In genomic region chr4:13522282-13523104, GRCh38 we compare ENCODE assay signal across 12 cellular contexts. TPM values are rescaled to one million over a fixed set of nuclear protein-coding genes. Genes with fewer than 3 reads are reported as not detected.
DNase-seq lines count a peak whose midpoint lies in the region; ATAC-seq, FAIRE-seq and TF ChIP-seq lines count a peak whose summit lies in the region.
"Had no signal": no experiment of that assay in that cellular context is flagged by ENCODE, and none has a peak within 500 bp of the region (broad histone marks: within the 10 kb centered on the region; RNA-seq: fewer than 3 reads in every experiment).

No MANE protein-coding gene starts in this region.

- no peaks in the 10 kb centered on the region for H4K20me1 ChIP-seq in mammary epithelial cell (ENCODE audit: insufficient read depth, low read length)
- no peaks in the 10 kb centered on the region for H4K20me1 ChIP-seq in HepG2 (ENCODE audit: insufficient read depth, low read length)
- H4K20me1 ChIP-seq in PC-3 (ENCODE audit: low read length), result no peaks in the 10 kb centered on the region

- TF ChIP-seq POLR2A in breast epithelium (IDR thresholded peaks at IDR 0.05), result no peak
- no peak for TF ChIP-seq POLR2A in HepG2 (IDR thresholded peaks at IDR 0.05; ENCODE audit: insufficient read depth in 1 of 2, low read depth in 2 of 2, low read length in 2 of 2)

- CTCF ChIA-PET in mammary epithelial cell (lab: Charles Lee; ENCODE audit: low non-redundant PET) (no interaction called here), HepG2 (lab: Yijun Ruan, JAX; ENCODE audit: low intra/inter-chr PET ratio, low total read pairs) (no interaction called here), PC-3 (lab: Charles Lee) (no interaction called here)

- DNase-seq in mammary epithelial cell (no peak), breast epithelium (ENCODE audit: low spot score in 2 of 2) (no peak), HepG2 (ENCODE audit: low spot score) (no peak), small intestine (no peak), PC-3 (no peak)
- DNase-seq in activated naive CD4-positive, alpha-beta T cell (lab: John Stamatoyannopoulos, UW), result no peak
- DNase-seq: AML-193, cerebellar nuclear complex, NCI-H1105 had no signal

- H3F3A ChIP-seq in PC-3 (ENCODE audit: low read length, unreplicated experiment), result no peaks in the 10 kb centered on the region

- H2AFZ ChIP-seq in mammary epithelial cell (ENCODE audit: low read depth, low read length) (peak overlapping the region; percentile 42), HepG2 (ENCODE audit: low read length) (no peak overlapping the region), PC-3 (ENCODE audit: low read length) (no peak overlapping the region)

- WGBS in mammary epithelial cell (ENCODE audit: low coverage, missing lambda C conversion rate), result 15% methylated on average over 17 of the region's 49 CpGs
- WGBS in HepG2 (ENCODE audit: low lambda C conversion rate), result 13% methylated on average over 9 of the region's 49 CpGs
- WGBS in small intestine, 3 donors, result 4 to 6% (median 5%) methylated on average over 46 to 49 of the region's 49 CpGs

- no peak overlapping the region for H3K27ac Mint-ChIP-seq in activated T-helper 17 cell treated with anti-CD3 and anti-CD28 coated beads, Interleukin-2, amount 50 U/mL, for 72 hours

- H3K79me2 ChIP-seq in mammary epithelial cell (ENCODE audit: insufficient read depth, low read length) (no peaks in the 10 kb centered on the region), HepG2 (ENCODE audit: insufficient read depth, low read length) (no peaks in the 10 kb centered on the region), PC-3 (ENCODE audit: low read length) (no peaks in the 10 kb centered on the region)

- H3K4me3 ChIP-seq in mammary epithelial cell (replicated peaks in 1 of 3; ENCODE audit: insufficient read depth in 1 of 3, low read depth in 2 of 3, low read length in 3 of 3) (no peak overlapping the region), breast epithelium (peak overlapping the region in 1 of 3 donors; percentile 25), HepG2 (replicated peaks in 1 of 3; ENCODE audit: insufficient read depth in 1 of 3, low read depth in 2 of 3, low read length in 3 of 3) (peak overlapping the region; percentile 13 to 50 (median 33); a peak in 5 of 6 replicates), small intestine (ENCODE audit: low read depth in 1 of 2, low read length in 2 of 2) (no peak overlapping the region), PC-3 (ENCODE audit: low read length) (no peak overlapping the region)
- H3K4me3 ChIP-seq: lung had no signal

- TF ChIP-seq RAD21 in HepG2 (CRISPR knock-in tag; IDR thresholded peaks at IDR 0.05), result no peak

- H3K4me2 ChIP-seq in mammary epithelial cell (ENCODE audit: insufficient read depth, low read depth, low read length), result peak overlapping the region; percentile 49
- peak overlapping the region; percentile 55 for H3K4me2 ChIP-seq in HepG2 (ENCODE audit: low read depth, low read length)
- H3K4me2 ChIP-seq in PC-3 (ENCODE audit: low read length), result no peak overlapping the region

- BruUV-seq in mammary epithelial cell (replicated peaks; lab: Mats Ljungman, UMichigan) (no TSS peak), HepG2 (replicated peaks; lab: Mats Ljungman, UMichigan) (no TSS peak), PC-3 (replicated peaks; lab: Mats Ljungman, UMichigan) (no TSS peak)

- TF ChIP-seq CTCF in mammary epithelial cell (conservative IDR thresholded peaks at IDR 0.05 in 1 of 2, IDR thresholded peaks at IDR 0.05 in 1 of 2; ENCODE audit: extremely low read depth in 1 of 2, insufficient read depth in 1 of 2, low read depth in 1 of 2, low read length in 2 of 2), result no peak
- TF ChIP-seq CTCF in breast epithelium (IDR thresholded peaks at IDR 0.05), result no peak
- TF ChIP-seq CTCF in HepG2 (CRISPR knock-in tag; IDR thresholded peaks at IDR 0.05), result no peak
- no peak for TF ChIP-seq CTCF in PC-3 (conservative IDR thresholded peaks at IDR 0.05; ENCODE audit: low read depth, low read length)

- H3K36me3 ChIP-seq in mammary epithelial cell (ENCODE audit: insufficient read depth, low read length) (no peaks in the 10 kb centered on the region), breast epithelium (no peaks in the 10 kb centered on the region), HepG2 (replicated peaks in 1 of 2; ENCODE audit: control insufficient read depth in 1 of 2, insufficient read depth in 2 of 2, low read length in 2 of 2) (no peaks in the 10 kb centered on the region), small intestine (ENCODE audit: control insufficient read depth in 2 of 2, insufficient read depth in 2 of 2, low read length in 2 of 2) (no peaks in the 10 kb centered on the region), PC-3 (ENCODE audit: low read depth, low read length) (no peaks in the 10 kb centered on the region)

- H3K9me3 ChIP-seq in mammary epithelial cell (replicated peaks; ENCODE audit: insufficient read depth, low read length) (peaks cover 9% of the 10 kb centered on the region), breast epithelium (peaks cover 15 to 18% of the 10 kb centered on the region in 2 donors), HepG2 (ENCODE audit: low read length) (no peaks in the 10 kb centered on the region), small intestine (ENCODE audit: control insufficient read depth, low read depth) (no peaks in the 10 kb centered on the region), PC-3 (ENCODE audit: low read length) (no peaks in the 10 kb centered on the region)

- ATAC-seq in activated T-helper 17 cell treated with anti-CD3 and anti-CD28 coated beads, Interleukin-2, amount 50 U/mL, for 72 hours (replicated peaks), result peak; percentile 7
- ATAC-seq in HepG2 (peak; percentile 73), PC-3 (no peak), HG03045 (IDR thresholded peaks at IDR 0.05; ENCODE audit: unreplicated experiment) (no peak)

- H3K36me3 Mint-ChIP-seq in activated T-helper 17 cell treated with anti-CD3 and anti-CD28 coated beads, Interleukin-2, amount 50 U/mL, for 72 hours (ENCODE audit: low read depth), result no peaks in the 10 kb centered on the region

- intact Hi-C loops in mammary epithelial cell (cut with micrococcal nuclease), result no loop called here
- intact Hi-C loops in breast epithelium (cut with DNase I; ENCODE audit: low total_unique reads), result no loop called here
- intact Hi-C loops in HepG2 (cut with micrococcal nuclease; ENCODE audit: unreplicated experiment), result no loop called here
- intact Hi-C loops in PC-3 (cut with micrococcal nuclease), result no loop called here

- peak overlapping the region; percentile 22 for H3K4me3 Mint-ChIP-seq in activated T-helper 17 cell treated with anti-CD3 and anti-CD28 coated beads, Interleukin-2, amount 50 U/mL, for 72 hours

- TF ChIP-seq EP300 in HepG2 (IDR thresholded peaks at IDR 0.05; ENCODE audit: low read depth in 2 of 2, low read length in 2 of 2) (no peak), HepG2 (CRISPR knock-in tag; IDR thresholded peaks at IDR 0.05; ENCODE audit: borderline replicate concordance) (no peak)

- no peak for FAIRE-seq in HepG2 (lab: Jason Lieb, UNC)
- FAIRE-seq in small intestine (lab: Jason Lieb, UNC), result no peak

- H3K27me3 ChIP-seq in mammary epithelial cell (ENCODE audit: insufficient read depth, low read length) (peaks cover 31% of the 10 kb centered on the region), breast epithelium (peaks cover 3 to 64% of the 10 kb centered on the region in 2 donors), HepG2 (ENCODE audit: control insufficient read depth in 1 of 2, insufficient read depth in 2 of 2, low read length in 2 of 2) (peaks cover 9 to 56% of the 10 kb centered on the region in 2 experiments; a peak in 4 of 5 replicates), small intestine (ENCODE audit: control insufficient read depth in 2 of 2, insufficient read depth in 2 of 2, low read length in 2 of 2) (peaks cover 4 to 53% of the 10 kb centered on the region in 2 donors), PC-3 (ENCODE audit: low read length) (peaks cover 53% of the 10 kb centered on the region)

- in situ Hi-C loops in mammary epithelial cell (cut with MboI; ENCODE audit: low sequenced_read_pairs in 2 of 2), result no loop called here
- in situ Hi-C loops in HepG2 (cut with HindIII; ENCODE audit: extremely low pct_ligation_motif_present, low pct_unique_long_range_greater_than_20kb), result no loop called here

- H3K9ac ChIP-seq in mammary epithelial cell (ENCODE audit: insufficient read depth, low read length), result no peak overlapping the region
- no peak overlapping the region for H3K9ac ChIP-seq in HepG2 (ENCODE audit: insufficient read depth, low read depth, low read length)
- no peak overlapping the region for H3K9ac ChIP-seq in PC-3 (ENCODE audit: low read length)

- POLR2A ChIA-PET in HepG2 (lab: Yijun Ruan, JAX) (no interaction called here), PC-3 (lab: Charles Lee; ENCODE audit: unreplicated experiment) (no interaction called here)

- no peak overlapping the region for H3K27ac ChIP-seq in mammary epithelial cell (ENCODE audit: insufficient read depth, low read depth, low read length)
- H3K27ac ChIP-seq in breast epithelium, result no peak overlapping the region
- no peak overlapping the region for H3K27ac ChIP-seq in HepG2 (ENCODE audit: extremely low read length, insufficient read depth, low read length)
- no peak overlapping the region for H3K27ac ChIP-seq in small intestine (ENCODE audit: low read depth in 1 of 2, low read length in 1 of 2)
- no peak overlapping the region for H3K27ac ChIP-seq in PC-3 (ENCODE audit: low read length)

- H3K9me3 Mint-ChIP-seq in activated T-helper 17 cell treated with anti-CD3 and anti-CD28 coated beads, Interleukin-2, amount 50 U/mL, for 72 hours, result no peaks in the 10 kb centered on the region

- H3K9me2 ChIP-seq in PC-3 (replicated peaks; ENCODE audit: low read length), result no peaks in the 10 kb centered on the region

- H3K4me1 Mint-ChIP-seq in activated T-helper 17 cell treated with anti-CD3 and anti-CD28 coated beads, Interleukin-2, amount 50 U/mL, for 72 hours, result peaks cover 3% of the 10 kb centered on the region

- H3K4me1 ChIP-seq in mammary epithelial cell (ENCODE audit: insufficient read depth, low read length), result peaks cover 5% of the 10 kb centered on the region
- H3K4me1 ChIP-seq in breast epithelium, result no peaks in the 10 kb centered on the region
- no peaks in the 10 kb centered on the region for H3K4me1 ChIP-seq in HepG2 (ENCODE audit: insufficient read depth, low read length)
- H3K4me1 ChIP-seq in small intestine (ENCODE audit: control insufficient read depth in 2 of 2, insufficient read depth in 1 of 2, low read depth in 1 of 2, low read length in 1 of 2), result no peaks in the 10 kb centered on the region
- no peaks in the 10 kb centered on the region for H3K4me1 ChIP-seq in PC-3 (ENCODE audit: insufficient read depth, low read length)

- dilution Hi-C loops in mammary epithelial cell (cut with HindIII; ENCODE audit: low sequenced_read_pairs), result no loop called here

- H3K27me3 Mint-ChIP-seq in activated T-helper 17 cell treated with anti-CD3 and anti-CD28 coated beads, Interleukin-2, amount 50 U/mL, for 72 hours, result peaks cover 45% of the 10 kb centered on the region

RNA-seq across cellular contexts. Expression of gene NKX3-2, which starts 21.8 kb away (rescaled TPM):
- under 1 TPM in 1 of 2 donors, not detected in 1; 0.17 TPM for total RNA-seq in mammary epithelial cell
- polyA plus RNA-seq in mammary epithelial cell, result 0.03 TPM
- polyA minus RNA-seq in mammary epithelial cell, result not detected
- under 1 TPM in 1 of 3 donors, not detected in 2; under 0.01 TPM for total RNA-seq in breast epithelium
- not detected for total RNA-seq in activated T-helper 17 cell treated with anti-CD3 and anti-CD28 coated beads, Interleukin-2, amount 50 U/mL, for 72 hours
- 0.07 and 0.13 TPM in 2 replicates for total RNA-seq in HepG2 (2016; rRNA removed; fragmentation: Illumina TruSeq; extraction: Trizol)
- not detected in 2 replicates for total RNA-seq in HepG2 (2016; cell fraction: cytosol; rRNA removed; fragmentation: Illumina TruSeq; extraction: Trizol; ENCODE audit: low read depth)
- 0.22 TPM in 1 of 2 replicates, not detected in the other for total RNA-seq in HepG2 (2016; cell fraction: insoluble cytoplasmic fraction; rRNA removed; fragmentation: Illumina TruSeq; extraction: Trizol)
- 0.06 and 0.07 TPM in 2 replicates for total RNA-seq in HepG2 (2016; cell fraction: membrane; rRNA removed; fragmentation: Illumina TruSeq; extraction: Trizol)
- 0.16 TPM in 1 of 2 replicates, not detected in the other for total RNA-seq in HepG2 (2016; cell fraction: nucleus; rRNA removed; fragmentation: Illumina TruSeq; extraction: Trizol)
- 0.07 and 0.12 TPM in 2 replicates for polyA plus RNA-seq in HepG2 (2011; rRNA removed)
- 0.05 and 0.08 TPM in 2 replicates for polyA plus RNA-seq in HepG2 (2011; cell fraction: cytosol; rRNA removed)
- 0.29 and 0.33 TPM in 2 replicates for polyA plus RNA-seq in HepG2 (2011; cell fraction: nucleus; rRNA removed)
- 0.04 and 0.07 TPM in 2 replicates for polyA plus RNA-seq in HepG2 (2012)
- polyA plus RNA-seq in HepG2 (2016; cell fraction: cytosol; fragmentation: Illumina TruSeq; extraction: Trizol; ENCODE audit: low read depth), result not detected in 2 replicates
- polyA plus RNA-seq in HepG2 (2016; cell fraction: insoluble cytoplasmic fraction; fragmentation: Illumina TruSeq; extraction: Trizol; ENCODE audit: low read depth), result not detected in 2 replicates
- polyA plus RNA-seq in HepG2 (2016; cell fraction: membrane; fragmentation: Illumina TruSeq; extraction: Trizol; ENCODE audit: low read depth), result not detected in 2 replicates
- polyA plus RNA-seq in HepG2 (2016; cell fraction: nucleus; fragmentation: Illumina TruSeq; extraction: Trizol; ENCODE audit: insufficient read depth, low read depth), result 0.27 TPM in 1 of 2 replicates, not detected in the other
- 0.05 and 0.18 TPM in 2 replicates for polyA minus RNA-seq in HepG2 (2011; rRNA and poly(A)+ RNA removed; ENCODE audit: low replicate concordance)
- polyA minus RNA-seq in HepG2 (2011; cell fraction: cytosol; rRNA and poly(A)+ RNA removed), result not detected in 2 replicates
- 0.13 TPM in 1 of 2 replicates, not detected in the other for polyA minus RNA-seq in HepG2 (2011; cell fraction: nucleus; rRNA and poly(A)+ RNA removed)
- polyA plus RNA-seq in small intestine, result under 1 TPM in 1 of 3 donors, not detected in 2; 0.24 TPM
- 0.07 TPM in 1 of 2 replicates, not detected in the other for total RNA-seq in PC-3 (2014; rRNA removed)
- total RNA-seq: lung had no signal
- polyA plus RNA-seq: lung had no signal

RNA-seq across cellular contexts. Expression of gene RAB28, which starts 38.4 kb away (rescaled TPM):
- total RNA-seq in mammary epithelial cell (10 to 100 TPM; 13.0 to 20.0 TPM), breast epithelium (10 to 100 TPM; 21.9 to 27.8 (median 24.3) TPM), HepG2 (2016; rRNA removed; fragmentation: Illumina TruSeq; extraction: Trizol) (18.2 and 20.9 TPM in 2 replicates), PC-3 (2014; rRNA removed) (4.9 and 10.4 TPM in 2 replicates)
- polyA plus RNA-seq in mammary epithelial cell (9.6 TPM), HepG2 (2011; rRNA removed) (9.4 and 11.8 TPM in 2 replicates), small intestine (10 to 100 TPM in 1 of 3 donors, 1 to 10 TPM in 2; 7.4 to 13.6 (median 8.4) TPM)
- polyA minus RNA-seq in mammary epithelial cell, result not detected
- 10 to 100 TPM in 1 of 2 donors, 1 to 10 TPM in 1; 10.0 to 14.5 TPM for total RNA-seq in activated T-helper 17 cell treated with anti-CD3 and anti-CD28 coated beads, Interleukin-2, amount 50 U/mL, for 72 hours
- 10.2 and 13.2 TPM in 2 replicates for total RNA-seq in HepG2 (2016; cell fraction: cytosol; rRNA removed; fragmentation: Illumina TruSeq; extraction: Trizol; ENCODE audit: low read depth)
- total RNA-seq in HepG2 (2016; cell fraction: insoluble cytoplasmic fraction; rRNA removed; fragmentation: Illumina TruSeq; extraction: Trizol), result 18.2 and 18.8 TPM in 2 replicates
- total RNA-seq in HepG2 (2016; cell fraction: membrane; rRNA removed; fragmentation: Illumina TruSeq; extraction: Trizol), result 23.4 and 23.7 TPM in 2 replicates
- 28.8 and 32.8 TPM in 2 replicates for total RNA-seq in HepG2 (2016; cell fraction: nucleus; rRNA removed; fragmentation: Illumina TruSeq; extraction: Trizol)
- 6.1 and 9.1 TPM in 2 replicates for polyA plus RNA-seq in HepG2 (2011; cell fraction: cytosol; rRNA removed)
- polyA plus RNA-seq in HepG2 (2011; cell fraction: nucleus; rRNA removed), result 5.8 and 6.3 TPM in 2 replicates
- 9.1 and 9.7 TPM in 2 replicates for polyA plus RNA-seq in HepG2 (2012)
- polyA plus RNA-seq in HepG2 (2016; cell fraction: cytosol; fragmentation: Illumina TruSeq; extraction: Trizol; ENCODE audit: low read depth), result 10.5 and 11.4 TPM in 2 replicates
- polyA plus RNA-seq in HepG2 (2016; cell fraction: insoluble cytoplasmic fraction; fragmentation: Illumina TruSeq; extraction: Trizol; ENCODE audit: low read depth), result 20.2 and 24.7 TPM in 2 replicates
- 17.6 and 17.9 TPM in 2 replicates for polyA plus RNA-seq in HepG2 (2016; cell fraction: membrane; fragmentation: Illumina TruSeq; extraction: Trizol; ENCODE audit: low read depth)
- 17.4 and 20.1 TPM in 2 replicates for polyA plus RNA-seq in HepG2 (2016; cell fraction: nucleus; fragmentation: Illumina TruSeq; extraction: Trizol; ENCODE audit: insufficient read depth, low read depth)
- 6.0 and 7.7 TPM in 2 replicates for polyA minus RNA-seq in HepG2 (2011; rRNA and poly(A)+ RNA removed; ENCODE audit: low replicate concordance)
- polyA minus RNA-seq in HepG2 (2011; cell fraction: cytosol; rRNA and poly(A)+ RNA removed), result 4.1 and 5.9 TPM in 2 replicates
- 39.0 and 45.6 TPM in 2 replicates for polyA minus RNA-seq in HepG2 (2011; cell fraction: nucleus; rRNA and poly(A)+ RNA removed)

Comparison
In these comparisons a context has a peak if more than half of its experiments do, and no peak if none do; other contexts are left out.
1. H3K4me3 ChIP-seq: peak in HepG2 (3 of 3); none in mammary epithelial cell (0 of 3), small intestine (0 of 2) and PC-3 (single experiment).
2. ATAC-seq: peak in activated T-helper 17 cell treated with anti-CD3 and anti-CD28 coated beads, Interleukin-2, amount 50 U/mL, for 72 hours (single experiment) and HepG2 (single experiment); none in PC-3 (single experiment) and HG03045 (single experiment).